ENCODE assay signal across 13 cellular contexts in the genomic region with DNA sequence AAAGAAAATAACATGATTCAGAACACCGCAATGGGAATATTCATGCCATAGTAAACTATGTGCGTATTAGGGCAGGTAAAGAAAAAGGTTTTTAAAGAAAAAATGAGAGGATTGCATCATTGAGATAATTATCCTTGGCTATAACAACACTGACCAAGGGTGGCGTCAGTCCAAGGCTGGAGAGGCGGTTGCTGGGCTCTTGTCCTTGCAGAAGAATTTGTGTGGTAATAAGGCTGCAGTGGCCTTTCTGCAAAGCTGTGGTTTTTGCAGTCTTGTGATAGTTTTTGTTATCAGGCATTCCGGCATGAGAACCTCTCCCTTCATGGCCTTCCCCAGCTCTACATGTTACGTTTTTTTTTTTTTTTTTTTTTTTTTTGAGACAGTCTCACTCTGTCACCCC. TPM values are rescaled to one million over a fixed set of nuclear protein-coding genes. Genes with fewer than 3 reads are reported as not detected.
A peak's percentile ranks its signal among the peaks of the same experiment; 100 is the strongest.
DNase-seq lines count a peak whose midpoint lies in the region; ATAC-seq and TF ChIP-seq lines count a peak whose summit lies in the region.
"Had no signal": no experiment of that assay in that cellular context is flagged by ENCODE, and none has a peak within 500 bp of the region (broad histone marks: within the 10 kb centered on the region; RNA-seq: fewer than 3 reads in every experiment).

No MANE protein-coding gene starts in this region.

- H3K4me1 ChIP-seq in adrenal gland (replicated peaks in 1 of 2) (peaks cover 8 to 10% of the 10 kb centered on the region in 2 donors), left ventricle myocardium inferior (peaks cover 12% of the 10 kb centered on the region), testis (peaks cover 14% of the 10 kb centered on the region)
- H3K4me1 ChIP-seq: tibial artery had no signal

- H3K36me3 ChIP-seq in adrenal gland (replicated peaks in 1 of 2): peaks cover 0 to 24% of the 10 kb centered on the region in 2 donors
- H3K36me3 ChIP-seq in left ventricle myocardium inferior: peaks cover 33% of the 10 kb centered on the region
- H3K36me3 ChIP-seq in testis (ENCODE audit: low read depth, missing control alignments): no peaks in the 10 kb centered on the region

- intact Hi-C loops in adrenal gland (cut with DNase I) (no loop called here), left ventricle myocardium inferior (cut with micrococcal nuclease) (no loop called here), testis (cut with DNase I; ENCODE audit: low total_unique reads) (no loop called here)

- no peaks in the 10 kb centered on the region for H3K27me3 ChIP-seq in adrenal gland
- no peaks in the 10 kb centered on the region for H3K27me3 ChIP-seq in left ventricle myocardium inferior (ENCODE audit: low read depth)
- no peaks in the 10 kb centered on the region for H3K27me3 ChIP-seq in testis
- H3K27me3 ChIP-seq: tibial artery had no signal

- H3K9me3 ChIP-seq in adrenal gland (replicated peaks in 1 of 3): no peaks in the 10 kb centered on the region
- no peaks in the 10 kb centered on the region for H3K9me3 ChIP-seq in left ventricle myocardium inferior (replicated peaks)
- no peaks in the 10 kb centered on the region for H3K9me3 ChIP-seq in testis
- H3K9me3 ChIP-seq: tibial artery had no signal

- H3K4me3 ChIP-seq in adrenal gland (no peak overlapping the region), left ventricle myocardium inferior (no peak overlapping the region), testis (no peak overlapping the region)
- H3K4me3 ChIP-seq: tibial artery had no signal

- H3K27ac ChIP-seq in adrenal gland (peak overlapping the region in 3 of 5 donors; percentile 9 to 40 (median 37)), left ventricle myocardium inferior (replicated peaks) (no peak overlapping the region), testis (no peak overlapping the region)
- H3K27ac ChIP-seq: tibial artery had no signal

- peak in 1 of 2 donors; percentile 14 for TF ChIP-seq POLR2A in adrenal gland (IDR thresholded peaks at IDR 0.05)
- TF ChIP-seq POLR2A in testis (IDR thresholded peaks at IDR 0.05): no peak

- 36 to 44% (median 42%) methylated on average over 6 of the region's 6 CpGs for WGBS in adrenal gland, 4 donors
- 40 to 47% methylated on average over 6 of the region's 6 CpGs for WGBS in testis, 2 donors

- DNase-seq in NCI-H2196 (lab: John Stamatoyannopoulos, UW; ENCODE audit: unreplicated experiment) (peak; percentile 24), NCI-H2196 treated with DMSO at 0.1 percent for 48 hours (lab: John Stamatoyannopoulos, UW; ENCODE audit: unreplicated experiment) (no peak), adrenal gland (peak in 6 of 7 donors; percentile 87 to 93 (median 90)), left ventricle myocardium inferior (peak; percentile 53), testis (peak; percentile 86)
- DNase-seq: activated CD8-positive, alpha-beta memory T cell treated with anti-CD3 and anti-CD28 coated beads, Interleukin-2, amount 10 ng/mL, durations not matched to agents 7 days and 5 days; NCI-H1417 treated with DMSO at 0.1 percent for 48 hours; NCI-H82 had no signal

- TF ChIP-seq CTCF in adrenal gland (IDR thresholded peaks at IDR 0.05) (peak in 1 of 6 experiments; percentile 17), left ventricle myocardium inferior (IDR thresholded peaks at IDR 0.05; ENCODE audit: borderline replicate concordance) (no peak), testis (IDR thresholded peaks at IDR 0.05) (no peak)

- no peak for ATAC-seq in GM21717 (IDR thresholded peaks at IDR 0.05; ENCODE audit: unreplicated experiment)
- no peak for ATAC-seq in GM18909 (IDR thresholded peaks at IDR 0.05; ENCODE audit: poor library complexity, unreplicated experiment)
- no peak for ATAC-seq in GM19455 (IDR thresholded peaks at IDR 0.05; ENCODE audit: unreplicated experiment)
- ATAC-seq: activated CD8-positive, alpha-beta memory T cell treated with anti-CD3 and anti-CD28 coated beads, Interleukin-2, amount 10 ng/mL, durations not matched to agents 7 days and 5 days; HCT116 had no signal

RNA-seq across cellular contexts. Expression of a gene that starts 14.0 kb away (rescaled TPM):
- total RNA-seq in adrenal gland (10 to 100 TPM; 41.4 to 65.3 (median 54.2) TPM), left ventricle myocardium inferior (48.7 TPM), testis (10 to 100 TPM; 59.4 to 70.1 TPM)
- polyA plus RNA-seq in adrenal gland (10 to 100 TPM; 30.0 to 98.6 (median 35.2) TPM), testis (ENCODE audit: insufficient read depth, low read depth, low replicate concordance) (88.1 TPM)

Comparison
In these comparisons a context has a peak if more than half of its experiments do, and no peak if none do; other contexts are left out.
1. H3K27ac ChIP-seq: peak in adrenal gland (3 of 5); none in left ventricle myocardium inferior (single experiment) and testis (0 of 2).